8 cellular contexts compared by ENCODE assay signal in the genomic region with DNA sequence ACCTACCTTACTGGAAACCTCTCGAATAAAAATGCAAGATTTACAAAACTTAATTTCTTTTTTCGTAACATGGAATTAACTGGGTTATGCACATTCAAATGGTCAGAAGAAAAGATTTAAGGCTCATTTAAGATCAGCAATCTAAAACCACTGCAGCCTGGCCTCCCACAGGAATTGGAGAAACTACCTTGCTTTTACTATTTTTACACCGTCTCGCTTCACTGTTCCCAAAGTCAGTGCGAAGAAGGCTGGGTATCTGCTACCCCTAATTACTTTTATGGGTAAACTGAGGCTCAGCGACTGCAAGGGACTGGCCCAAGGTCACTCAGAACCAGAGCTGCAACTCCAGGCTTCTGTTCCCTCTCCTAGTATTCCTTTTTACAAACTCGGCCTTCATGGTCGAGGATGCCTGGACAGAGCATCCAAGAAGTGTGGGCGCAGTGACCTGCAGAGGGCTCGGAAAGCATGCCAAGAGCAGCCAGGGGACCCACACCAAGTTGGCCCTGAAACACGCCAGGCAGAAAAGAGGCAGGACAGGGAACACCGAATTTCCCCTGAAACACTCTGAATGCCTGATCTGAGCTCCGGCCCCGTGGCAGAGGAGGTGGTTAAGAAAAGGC. TPM values are rescaled to one million over a fixed set of nuclear protein-coding genes. Genes with fewer than 3 reads are reported as not detected.
DNase-seq lines count a peak whose midpoint lies in the region; ATAC-seq, FAIRE-seq and TF ChIP-seq lines count a peak whose summit lies in the region.

No MANE protein-coding gene starts in this region.

- H3K4me1 Mint-ChIP-seq in HFFc6 (ENCODE audit: low read depth) = peaks cover 49% of the 10 kb centered on the region
- H3K4me1 Mint-ChIP-seq in naive thymus-derived CD8-positive, alpha-beta T cell = peaks cover 35 to 70% (median 69%) of the 10 kb centered on the region in 4 donors

- H3K27ac Mint-ChIP-seq in HFFc6 = peak overlapping the region; percentile 78
- peak overlapping the region; percentile 91 to 100 (median 94) for H3K27ac Mint-ChIP-seq in naive thymus-derived CD8-positive, alpha-beta T cell

- H3K27ac ChIP-seq in endothelial cell of umbilical vein (ENCODE audit: insufficient read depth, low read depth, low read length) = peak overlapping the region; percentile 78

- H3K9ac ChIP-seq in endothelial cell of umbilical vein (replicated peaks; ENCODE audit: extremely low read depth, insufficient read depth, low read length) = peak overlapping the region; percentile 91

- TF ChIP-seq CTCF in HFFc6 (IDR thresholded peaks at IDR 0.05) (no peak; the same call in 1 of the 2 replicates), endothelial cell of umbilical vein (IDR thresholded peaks at IDR 0.05; ENCODE audit: extremely low read depth in 1 of 2, insufficient read depth in 1 of 2, low read depth in 1 of 2, low read length in 2 of 2) (no peak)

- BruUV-seq in endothelial cell of umbilical vein (replicated peaks; lab: Mats Ljungman, UMichigan) = no TSS peak

- H3K4me1 ChIP-seq in endothelial cell of umbilical vein (ENCODE audit: control insufficient read depth, extremely low read depth, insufficient read depth, low read length) = peaks cover 28% of the 10 kb centered on the region

- H3K4me3 ChIP-seq in endothelial cell of umbilical vein (replicated peaks in 1 of 3; ENCODE audit: insufficient read depth in 1 of 3, low read depth in 1 of 3, low read length in 3 of 3) = peak overlapping the region; percentile 46 to 92 (median 78)

- CTCF ChIA-PET in endothelial cell of umbilical vein (lab: Charles Lee) = interaction anchor here (0.9 to 2.5 kb wide), 12 partner anchors 13 to 117 kb away, joined by 3 to 21 read pairs (median 6); partner anchors contain the start of gene SYNJ1

- peaks cover 25% of the 10 kb centered on the region for H3K36me3 Mint-ChIP-seq in HFFc6 (ENCODE audit: low read depth)
- peaks cover 5 to 42% (median 25%) of the 10 kb centered on the region in 3 donors for H3K36me3 Mint-ChIP-seq in naive thymus-derived CD8-positive, alpha-beta T cell

- POLR2A ChIA-PET in endothelial cell of umbilical vein (lab: Charles Lee) = no interaction called here
- POLR2A ChIA-PET in naive thymus-derived CD8-positive, alpha-beta T cell (lab: Charles Lee) = interaction anchor here (1.0 to 3.0 kb wide), 6 partner anchors 17 to 772 kb away, joined by 3 to 30 read pairs (median 14); partner anchors contain the start of genes CFAP298, GART, SON and SYNJ1

- no peak for ATAC-seq in naive thymus-derived CD8-positive, alpha-beta T cell

- peak overlapping the region; percentile 77 for H2AFZ ChIP-seq in endothelial cell of umbilical vein (ENCODE audit: low read depth, low read length)

- no peaks in the 10 kb centered on the region for H3K9me3 ChIP-seq in endothelial cell of umbilical vein (replicated peaks; ENCODE audit: control insufficient read depth, insufficient read depth, low read length)

- peaks cover 56% of the 10 kb centered on the region for H3K79me2 ChIP-seq in endothelial cell of umbilical vein (ENCODE audit: control insufficient read depth, insufficient read depth, low read length)

- H3K4me2 ChIP-seq in endothelial cell of umbilical vein (ENCODE audit: insufficient read depth, low read length) = peak overlapping the region; percentile 94

- dilution Hi-C loops in endothelial cell of umbilical vein (cut with MboI; ENCODE audit: extremely low pct_ligation_motif_present, low sequenced_read_pairs) = no loop called here

- no peak for FAIRE-seq in endothelial cell of umbilical vein (lab: Jason Lieb, UNC)

- intact Hi-C loops in endothelial cell of umbilical vein (cut with micrococcal nuclease) = loop anchor here (1.0 to 2.0 kb wide), 4 partner anchors 42 to 158 kb away; partner anchors contain the start of genes CFAP298 and SYNJ1

- in situ Hi-C loops in SK-MEL-5 (cut with HindIII; ENCODE audit: low pct_unique_long_range_greater_than_20kb, low sequenced_read_pairs) = no loop called here

- H3K36me3 ChIP-seq in endothelial cell of umbilical vein (ENCODE audit: control insufficient read depth in 2 of 2, extremely low read depth in 1 of 2, insufficient read depth in 2 of 2, low read length in 2 of 2) = peaks cover 2 to 4% of the 10 kb centered on the region in 2 experiments

- H3K9me1 ChIP-seq in endothelial cell of umbilical vein (replicated peaks; ENCODE audit: control insufficient read depth, extremely low read depth, insufficient read depth, low read length) = no peaks in the 10 kb centered on the region

- H3K9me3 Mint-ChIP-seq in HFFc6 = no peaks in the 10 kb centered on the region
- peaks cover 0 to 5% (median 0%) of the 10 kb centered on the region in 9 donors for H3K9me3 Mint-ChIP-seq in naive thymus-derived CD8-positive, alpha-beta T cell

- peak; percentile 35 for DNase-seq in EH (ENCODE audit: low read depth)
- peak; percentile 9 for DNase-seq in HFFc6
- DNase-seq in SK-MEL-5 (ENCODE audit: low read depth, low spot score) = peak; percentile 15
- peak; percentile 53 for DNase-seq in endothelial cell of umbilical vein (ENCODE audit: low read depth, low spot score)
- peak in 1 of 10 donors; percentile 25 for DNase-seq in naive thymus-derived CD8-positive, alpha-beta T cell
- no peak for DNase-seq in activated effector memory CD4-positive, alpha-beta T cell treated with anti-CD3 and anti-CD28 coated beads, Interleukin-2, amount 50 U/mL, for 16 hours
- no peak for DNase-seq in hippocampal formation (lab: John Stamatoyannopoulos, UW)
- no peak for DNase-seq in activated CD4-positive, CD25-positive, alpha-beta regulatory T cell treated with anti-CD3 and anti-CD28 coated beads, Interleukin-2, amount 50 U/mL, for 72 hours

- H4K20me1 ChIP-seq in endothelial cell of umbilical vein (replicated peaks; ENCODE audit: control insufficient read depth, extremely low read depth, insufficient read depth, low read length) = peaks cover 3% of the 10 kb centered on the region

- TF ChIP-seq POLR2A in endothelial cell of umbilical vein (IDR thresholded peaks at IDR 0.05; ENCODE audit: low read depth, low read length) = no peak

- no peaks in the 10 kb centered on the region for H3K27me3 ChIP-seq in endothelial cell of umbilical vein (ENCODE audit: control insufficient read depth in 2 of 2, insufficient read depth in 2 of 2, low read length in 2 of 2)

- peak overlapping the region; percentile 93 for H3K4me3 Mint-ChIP-seq in HFFc6
- peak overlapping the region; percentile 89 to 98 (median 94) for H3K4me3 Mint-ChIP-seq in naive thymus-derived CD8-positive, alpha-beta T cell

- peaks cover 1% of the 10 kb centered on the region; the same call in 1 of the 2 replicates for H3K27me3 Mint-ChIP-seq in HFFc6 (ENCODE audit: insufficient read depth)
- H3K27me3 Mint-ChIP-seq in naive thymus-derived CD8-positive, alpha-beta T cell = peaks cover 0 to 4% (median 0%) of the 10 kb centered on the region in 5 donors

TF ChIP-seq in endothelial cell of umbilical vein, 7 proteins besides CTCF, POLR2A, EP300 and RAD21:
- TF ChIP-seq MAX (IDR thresholded peaks at IDR 0.05; ENCODE audit: insufficient read depth, insufficient read length) (no peak), GATA2 (IDR thresholded peaks at IDR 0.05; ENCODE audit: insufficient read depth, insufficient read length, low read depth, low read length) (no peak), JUN (IDR thresholded peaks at IDR 0.05; ENCODE audit: borderline replicate concordance, insufficient read depth, insufficient read length, low read depth) (no peak)

RNA-seq across cellular contexts. Expression of gene PAXBP1, which starts 0.9 kb away (rescaled TPM):
- total RNA-seq in HFFc6 (2021; fragmentation: NEBNext Ultra II Directional; extraction: Animal tissue kit (Norgen Biotek cat#: 25700)) = 10 to 100 TPM; 11.4 to 15.6 (median 13.9) TPM
- total RNA-seq in SK-MEL-5 (2014; rRNA removed; shearing (Covaris generic)) = 27.9 and 30.7 TPM in 2 replicates
- polyA plus RNA-seq in SK-MEL-5 (2015; cell fraction: cytosol; rRNA removed) = 11.0 and 15.1 TPM in 2 replicates
- polyA plus RNA-seq in SK-MEL-5 (2015; cell fraction: nucleus; rRNA removed) = 323 and 334 TPM in 2 replicates
- total RNA-seq in endothelial cell of umbilical vein = 40.0 and 42.1 TPM in 2 replicates
- polyA plus RNA-seq in endothelial cell of umbilical vein = 7.2 and 9.4 TPM in 2 replicates
- polyA plus RNA-seq in endothelial cell of umbilical vein (2011; cell fraction: cytosol; rRNA removed) = 5.5 and 7.3 TPM in 2 replicates
- polyA plus RNA-seq in endothelial cell of umbilical vein (2011; cell fraction: nucleus; rRNA removed) = 123 and 162 TPM in 2 replicates
- 26.5 and 30.9 TPM in 2 replicates for polyA plus RNA-seq in endothelial cell of umbilical vein (2012)
- polyA minus RNA-seq in endothelial cell of umbilical vein = 17.7 and 22.6 TPM in 2 replicates
- 10.3 TPM for polyA minus RNA-seq in endothelial cell of umbilical vein (2011; cell fraction: cytosol; rRNA and poly(A)+ RNA removed)
- 80.6 and 104 TPM in 2 replicates for polyA minus RNA-seq in endothelial cell of umbilical vein (2011; cell fraction: nucleus; rRNA and poly(A)+ RNA removed)
- total RNA-seq in naive thymus-derived CD8-positive, alpha-beta T cell = 10 to 100 TPM; 69.7 to 74.3 TPM
- 10 to 100 TPM in 1 of 3 donors, 1 to 10 TPM in 2; 6.1 to 12.1 (median 6.2) TPM for polyA plus RNA-seq in naive thymus-derived CD8-positive, alpha-beta T cell

RNA-seq across cellular contexts. Expression of gene SYNJ1, which starts 42.8 kb away (rescaled TPM):
- total RNA-seq in HFFc6 (2021; fragmentation: NEBNext Ultra II Directional; extraction: Animal tissue kit (Norgen Biotek cat#: 25700)) = 10 to 100 TPM; 14.3 to 17.9 (median 15.6) TPM
- total RNA-seq in SK-MEL-5 (2014; rRNA removed; shearing (Covaris generic)) = 34.5 and 35.5 TPM in 2 replicates
- polyA plus RNA-seq in SK-MEL-5 (2015; cell fraction: cytosol; rRNA removed) = 41.7 and 49.9 TPM in 2 replicates
- 42.7 and 74.8 TPM in 2 replicates for polyA plus RNA-seq in SK-MEL-5 (2015; cell fraction: nucleus; rRNA removed)
- total RNA-seq in endothelial cell of umbilical vein = 17.0 and 18.3 TPM in 2 replicates
- polyA plus RNA-seq in endothelial cell of umbilical vein = 4.0 and 5.9 TPM in 2 replicates
- polyA plus RNA-seq in endothelial cell of umbilical vein (2011; cell fraction: cytosol; rRNA removed) = 5.9 and 6.0 TPM in 2 replicates
- 23.3 and 24.8 TPM in 2 replicates for polyA plus RNA-seq in endothelial cell of umbilical vein (2011; cell fraction: nucleus; rRNA removed)
- 12.1 and 12.7 TPM in 2 replicates for polyA plus RNA-seq in endothelial cell of umbilical vein (2012)
- polyA minus RNA-seq in endothelial cell of umbilical vein = 16.6 and 18.5 TPM in 2 replicates
- 6.3 TPM for polyA minus RNA-seq in endothelial cell of umbilical vein (2011; cell fraction: cytosol; rRNA and poly(A)+ RNA removed)
- 19.1 and 20.4 TPM in 2 replicates for polyA minus RNA-seq in endothelial cell of umbilical vein (2011; cell fraction: nucleus; rRNA and poly(A)+ RNA removed)
- total RNA-seq in naive thymus-derived CD8-positive, alpha-beta T cell = 10 to 100 TPM; 19.6 to 20.8 TPM
- polyA plus RNA-seq in naive thymus-derived CD8-positive, alpha-beta T cell = 1 to 10 TPM; 2.5 to 8.0 (median 6.0) TPM

Comparison
In these comparisons a context has a peak if more than half of its experiments do, and no peak if none do; other contexts are left out.
1. DNase-seq: peak in EH (single experiment), HFFc6 (single experiment), SK-MEL-5 (single experiment) and endothelial cell of umbilical vein (single experiment); none in activated effector memory CD4-positive, alpha-beta T cell treated with anti-CD3 and anti-CD28 coated beads, Interleukin-2, amount 50 U/mL, for 16 hours (single experiment), hippocampal formation (0 of 2) and activated CD4-positive, CD25-positive, alpha-beta regulatory T cell treated with anti-CD3 and anti-CD28 coated beads, Interleukin-2, amount 50 U/mL, for 72 hours (single experiment).